In genomic region chr16:85574672-85575475, GRCh38 we compare ENCODE assay signal across 11 cellular contexts. TPM values are rescaled to one million over a fixed set of nuclear protein-coding genes. Genes with fewer than 3 reads are reported as not detected.
DNase-seq lines count a peak whose midpoint lies in the region; ATAC-seq and TF ChIP-seq lines count a peak whose summit lies in the region.
"Had no signal": no experiment of that assay in that cellular context is flagged by ENCODE, and none has a peak within 500 bp of the region (broad histone marks: within the 10 kb centered on the region; RNA-seq: fewer than 3 reads in every experiment).

No MANE protein-coding gene starts in this region.

- no peak overlapping the region for H3K4me3 ChIP-seq in HEK293 (ENCODE audit: low read depth, low read length)
- peak overlapping the region in 1 of 4 experiments; percentile 20 for H3K4me3 ChIP-seq in fibroblast of lung (replicated peaks in 1 of 4; ENCODE audit: control extremely low read depth in 1 of 4, insufficient read depth in 1 of 4, low read depth in 3 of 4, low read length in 4 of 4)
- no peak overlapping the region for H3K4me3 ChIP-seq in skeletal muscle tissue (ENCODE audit: low read length in 3 of 3)

- H3K9ac ChIP-seq in fibroblast of lung (ENCODE audit: insufficient read depth, low read length): peak overlapping the region; percentile 16
- H3K9ac ChIP-seq in skeletal muscle tissue (ENCODE audit: low read depth in 1 of 3, low read length in 3 of 3): peak overlapping the region; percentile 12 to 54 (median 43)
- H3K9ac ChIP-seq: KMS-11 had no signal

- peak overlapping the region; percentile 72 for H3K4me2 ChIP-seq in fibroblast of lung (ENCODE audit: extremely low read depth, insufficient read depth, low read length)
- H3K4me2 ChIP-seq: KMS-11 had no signal

- no peak overlapping the region for H2AFZ ChIP-seq in fibroblast of lung (ENCODE audit: low read length)

- H3K36me3 ChIP-seq in HEK293 (ENCODE audit: control insufficient read depth in 2 of 2, insufficient read depth in 1 of 2, low read length in 2 of 2): peaks cover 0 to 6% of the 10 kb centered on the region in 2 experiments; a peak in 1 of 3 replicates
- H3K36me3 ChIP-seq in fibroblast of lung (ENCODE audit: control insufficient read depth, insufficient read depth, low read length): no peaks in the 10 kb centered on the region
- no peaks in the 10 kb centered on the region for H3K36me3 ChIP-seq in skeletal muscle tissue (ENCODE audit: control insufficient read depth in 3 of 3, insufficient read depth in 3 of 3, low read length in 3 of 3)

- POLR2A ChIA-PET in HEK293 (lab: Yijun Ruan, JAX): no interaction called here

- TF ChIP-seq CTCF in HEK293 (tag by site-specific recombination; IDR thresholded peaks at IDR 0.05) (no peak), fibroblast of lung (conservative IDR thresholded peaks at IDR 0.05 in 1 of 2, IDR thresholded peaks at IDR 0.05 in 1 of 2; ENCODE audit: low read depth in 1 of 2, low read length in 2 of 2) (no peak)

- CTCF ChIA-PET in HEK293 (lab: Yijun Ruan, JAX): interaction anchor here (1.0 to 1.9 kb wide), 4 partner anchors 10 to 154 kb away, joined by 3 to 8 read pairs (median 4); no protein-coding TSS in a partner anchor

- H4K20me1 ChIP-seq in fibroblast of lung (ENCODE audit: control insufficient read depth, extremely low read depth, insufficient read depth, low read length): no peaks in the 10 kb centered on the region

- H3K4me1 ChIP-seq in HEK293 (ENCODE audit: control insufficient read depth, insufficient read depth, low read length) (peaks cover 21% of the 10 kb centered on the region), fibroblast of lung (ENCODE audit: control insufficient read depth, extremely low read depth, insufficient read depth, low read length) (peaks cover 21% of the 10 kb centered on the region), skeletal muscle tissue (ENCODE audit: control insufficient read depth in 3 of 3, insufficient read depth in 3 of 3, low read length in 3 of 3) (peaks cover 53 to 64% (median 54%) of the 10 kb centered on the region in 3 donors)

- no peak for ATAC-seq in GM19463 (IDR thresholded peaks at IDR 0.05; ENCODE audit: unreplicated experiment)
- ATAC-seq in GM19324 (IDR thresholded peaks at IDR 0.05; ENCODE audit: low FRiP score, unreplicated experiment): no peak
- ATAC-seq in GM18505 (IDR thresholded peaks at IDR 0.05; ENCODE audit: unreplicated experiment): no peak

- peaks cover 30% of the 10 kb centered on the region for H3K79me2 ChIP-seq in fibroblast of lung (ENCODE audit: control insufficient read depth, insufficient read depth, low read length)

- no peaks in the 10 kb centered on the region for H3K27me3 ChIP-seq in fibroblast of lung (ENCODE audit: control insufficient read depth, insufficient read depth, low read length)
- no peaks in the 10 kb centered on the region for H3K27me3 ChIP-seq in skeletal muscle tissue (ENCODE audit: control insufficient read depth in 3 of 3, insufficient read depth in 3 of 3, low read length in 3 of 3)

- DNase-seq in NCI-H774 (lab: John Stamatoyannopoulos, UW): peak; percentile 48
- DNase-seq in fibroblast of lung (ENCODE audit: low read depth in 2 of 2): no peak
- DNase-seq: cortex of kidney; SIG-M5; stimulated activated CD8-positive, alpha-beta memory T cell treated with anti-CD3 and anti-CD28 coated beads, Interleukin-4, amount 100 ng/mL, for 48 hours had no signal

- H3K27ac ChIP-seq in HEK293 (ENCODE audit: extremely low read depth, low read depth, low read length): peak overlapping the region; percentile 45; the same call in 1 of the 2 replicates
- peak overlapping the region; percentile 53 for H3K27ac ChIP-seq in fibroblast of lung (ENCODE audit: insufficient read depth, low read length)
- H3K27ac ChIP-seq in skeletal muscle tissue (ENCODE audit: low read depth, low read length): peak overlapping the region; percentile 71
- H3K27ac ChIP-seq: KMS-11 had no signal

- TF ChIP-seq POLR2A in GM18505 (IDR thresholded peaks at IDR 0.05; ENCODE audit: borderline replicate concordance, extremely low read depth, insufficient read depth, insufficient read length): no peak

- H3K9me3 ChIP-seq in HEK293 (ENCODE audit: control insufficient read depth, insufficient read depth, low read depth, low read length) (no peaks in the 10 kb centered on the region), fibroblast of lung (ENCODE audit: control insufficient read depth, insufficient read depth, low read depth, low read length) (no peaks in the 10 kb centered on the region), skeletal muscle tissue (ENCODE audit: control insufficient read depth in 3 of 3, low read length in 3 of 3) (no peaks in the 10 kb centered on the region)

TF ChIP-seq in HEK293, 187 proteins besides CTCF, POLR2A, EP300 and RAD21:
- TF ChIP-seq GLIS1 (tag by site-specific recombination; IDR thresholded peaks at IDR 0.05) (peak; percentile 42; the same call in 1 of the 2 replicates), ZNF600 (tag by site-specific recombination; IDR thresholded peaks at IDR 0.05) (no peak), ZNF155 (tag by site-specific recombination; IDR thresholded peaks at IDR 0.05) (no peak), ZIC2 (tag by site-specific recombination; IDR thresholded peaks at IDR 0.05) (peak; percentile 56), PRDM6 (tag by site-specific recombination; IDR thresholded peaks at IDR 0.05) (no peak), ZNF571 (tag by site-specific recombination; IDR thresholded peaks at IDR 0.05) (no peak), ZNF148 (tag by site-specific recombination; IDR thresholded peaks at IDR 0.05; ENCODE audit: borderline replicate concordance) (no peak)

RNA-seq across cellular contexts. Expression of gene GSE1, which starts 38.2 kb away (rescaled TPM):
- total RNA-seq in fibroblast of lung: 31.1 and 35.7 TPM in 2 replicates
- polyA plus RNA-seq in fibroblast of lung: 11.0 and 13.0 TPM in 2 replicates
- polyA plus RNA-seq in fibroblast of lung (2012): 17.9 and 19.8 TPM in 2 replicates
- 16.8 and 21.8 TPM in 2 replicates for polyA minus RNA-seq in fibroblast of lung (ENCODE audit: low replicate concordance)
- 27.7 TPM for total RNA-seq in skeletal muscle tissue
